Comparison of ENCODE assay signal across 9 cellular contexts in the genomic region with DNA sequence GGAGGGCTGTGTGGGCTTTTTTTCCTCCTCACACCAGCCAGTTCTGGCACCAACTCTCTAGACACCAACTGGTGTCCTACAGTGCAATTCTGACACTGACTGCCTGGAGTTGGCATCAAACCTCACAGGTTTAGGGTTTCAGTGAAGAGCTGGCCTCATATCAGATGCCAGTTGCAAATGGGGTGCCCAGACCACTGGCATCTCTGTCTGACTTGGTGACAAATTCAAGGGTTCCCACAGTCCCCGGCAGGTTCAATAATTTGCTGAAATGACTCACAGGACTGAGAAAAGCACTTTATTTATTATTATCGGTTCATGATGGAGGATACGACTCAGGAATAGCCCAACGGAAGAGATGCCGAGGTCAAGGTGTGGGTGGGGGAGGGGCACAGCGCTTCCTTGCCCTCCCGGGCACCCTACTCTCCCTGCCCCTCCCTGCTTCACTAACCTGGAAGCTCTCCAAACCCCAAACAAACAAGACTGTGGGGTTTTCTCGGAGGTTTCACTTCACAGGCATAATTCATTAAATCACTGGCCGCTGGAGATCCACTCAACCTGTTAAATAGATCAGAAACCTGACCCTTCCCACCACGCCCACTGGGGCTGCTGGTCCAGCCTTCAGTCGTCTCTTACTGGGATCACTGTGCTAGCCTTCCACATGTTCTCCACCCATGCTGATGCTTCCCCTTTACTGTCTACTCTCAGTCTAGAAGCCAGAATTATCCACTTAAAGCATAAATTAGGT. TPM values are rescaled to one million over a fixed set of nuclear protein-coding genes. Genes with fewer than 3 reads are reported as not detected.
DNase-seq lines count a peak whose midpoint lies in the region; ATAC-seq, FAIRE-seq and TF ChIP-seq lines count a peak whose summit lies in the region.
"Had no signal": no experiment of that assay in that cellular context is flagged by ENCODE, and none has a peak within 500 bp of the region (broad histone marks: within the 10 kb centered on the region; RNA-seq: fewer than 3 reads in every experiment).

No MANE protein-coding gene starts in this region.

- no peak overlapping the region for H3K9ac ChIP-seq in OCI-LY3 (ENCODE audit: low read length)
- no peak overlapping the region for H3K9ac ChIP-seq in endothelial cell of umbilical vein (replicated peaks; ENCODE audit: extremely low read depth, insufficient read depth, low read length)

- 12 to 23% (median 21%) methylated on average over 11 of the region's 11 CpGs for WGBS in stomach, 5 donors

- no peaks in the 10 kb centered on the region for H3K9me1 ChIP-seq in endothelial cell of umbilical vein (replicated peaks; ENCODE audit: control insufficient read depth, extremely low read depth, insufficient read depth, low read length)

- TF ChIP-seq EP300 in stomach (IDR thresholded peaks at IDR 0.05) = no peak

- H3K4me1 ChIP-seq in OCI-LY3 (ENCODE audit: low read length) = peaks cover 23% of the 10 kb centered on the region
- peaks cover 26% of the 10 kb centered on the region for H3K4me1 ChIP-seq in endothelial cell of umbilical vein (ENCODE audit: control insufficient read depth, extremely low read depth, insufficient read depth, low read length)
- H3K4me1 ChIP-seq in stomach = peaks cover 7 to 36% (median 25%) of the 10 kb centered on the region in 4 donors
- peaks cover 26% of the 10 kb centered on the region for H3K4me1 ChIP-seq in OCI-LY7 (ENCODE audit: insufficient read depth, low read length, poor library complexity, severe bottlenecking)

- H3K27me3 Mint-ChIP-seq in activated CD8-positive, alpha-beta memory T cell treated with anti-CD3 and anti-CD28 coated beads, Interleukin-2, amount 10 ng/mL, durations not matched to agents 7 days and 5 days = peaks cover 8% of the 10 kb centered on the region

- H3K27ac Mint-ChIP-seq in activated CD8-positive, alpha-beta memory T cell treated with anti-CD3 and anti-CD28 coated beads, Interleukin-2, amount 10 ng/mL, durations not matched to agents 7 days and 5 days = peak overlapping the region; percentile 58

- H3K4me3 Mint-ChIP-seq in activated CD8-positive, alpha-beta memory T cell treated with anti-CD3 and anti-CD28 coated beads, Interleukin-2, amount 10 ng/mL, durations not matched to agents 7 days and 5 days = no peak overlapping the region

- CTCF ChIA-PET in activated CD8-positive, alpha-beta memory T cell treated with anti-CD3 and anti-CD28 coated beads, Interleukin-2, amount 10 ng/mL, durations not matched to agents 7 days and 5 days (lab: Charles Lee) = interaction anchor here (0.8 to 2.4 kb wide), 3 partner anchors 121 to 856 kb away, joined by 3 to 7 read pairs (median 3); no protein-coding TSS in a partner anchor
- CTCF ChIA-PET in endothelial cell of umbilical vein (lab: Charles Lee) = interaction anchor here (0.9 to 2.5 kb wide), 3 partner anchors 121 to 850 kb away, joined by 3 to 10 read pairs (median 5); no protein-coding TSS in a partner anchor
- CTCF ChIA-PET in OCI-LY7 (lab: Charles Lee; ENCODE audit: unreplicated experiment) = no interaction called here

- H3K36me3 Mint-ChIP-seq in activated CD8-positive, alpha-beta memory T cell treated with anti-CD3 and anti-CD28 coated beads, Interleukin-2, amount 10 ng/mL, durations not matched to agents 7 days and 5 days = peaks cover 18% of the 10 kb centered on the region

- H3K4me3 ChIP-seq in OCI-LY3 (ENCODE audit: low read length) (0 out of 2 replicates have a peak overlapping the region, but pooled peaks have one; percentile 20), endothelial cell of umbilical vein (replicated peaks in 1 of 3; ENCODE audit: insufficient read depth in 1 of 3, low read depth in 1 of 3, low read length in 3 of 3) (no peak overlapping the region), stomach (no peak overlapping the region), OCI-LY7 (ENCODE audit: low read depth, low read length, poor library complexity, severe bottlenecking) (no peak overlapping the region)

- no peaks in the 10 kb centered on the region for H3K79me2 ChIP-seq in OCI-LY3 (ENCODE audit: low read length)
- peaks cover 22% of the 10 kb centered on the region for H3K79me2 ChIP-seq in endothelial cell of umbilical vein (ENCODE audit: control insufficient read depth, insufficient read depth, low read length)
- no peaks in the 10 kb centered on the region for H3K79me2 ChIP-seq in OCI-LY7 (ENCODE audit: insufficient read depth, low read depth, low read length)

- TF ChIP-seq POLR2A in endothelial cell of umbilical vein (IDR thresholded peaks at IDR 0.05; ENCODE audit: low read depth, low read length) (no peak), stomach (IDR thresholded peaks at IDR 0.05) (no peak)

- POLR2A ChIA-PET in endothelial cell of umbilical vein (lab: Charles Lee) = no interaction called here
- POLR2A ChIA-PET in OCI-LY7 (lab: Charles Lee) = no interaction called here

- H3K9me2 ChIP-seq in OCI-LY7 (ENCODE audit: insufficient read depth, low read length) = no peaks in the 10 kb centered on the region

- FAIRE-seq in endothelial cell of umbilical vein (lab: Jason Lieb, UNC) = no peak

- H3K36me3 ChIP-seq in OCI-LY3 (replicated peaks; ENCODE audit: low read depth, low read length) (no peaks in the 10 kb centered on the region), endothelial cell of umbilical vein (ENCODE audit: control insufficient read depth in 2 of 2, extremely low read depth in 1 of 2, insufficient read depth in 2 of 2, low read length in 2 of 2) (peaks cover 0 to 7% of the 10 kb centered on the region in 2 experiments), stomach (peaks cover 0 to 9% (median 6%) of the 10 kb centered on the region in 4 donors), OCI-LY7 (ENCODE audit: insufficient read depth, low read length) (no peaks in the 10 kb centered on the region)

- dilution Hi-C loops in endothelial cell of umbilical vein (cut with MboI; ENCODE audit: extremely low pct_ligation_motif_present, low sequenced_read_pairs) = no loop called here

- H2AFZ ChIP-seq in OCI-LY3 (ENCODE audit: low read depth, low read length) (no peak overlapping the region), endothelial cell of umbilical vein (ENCODE audit: low read depth, low read length) (peak overlapping the region; percentile 26), OCI-LY7 (ENCODE audit: low read length) (no peak overlapping the region)

- no peaks in the 10 kb centered on the region for H3K9me3 Mint-ChIP-seq in activated CD8-positive, alpha-beta memory T cell treated with anti-CD3 and anti-CD28 coated beads, Interleukin-2, amount 10 ng/mL, durations not matched to agents 7 days and 5 days (ENCODE audit: low read depth)

- H3K9me3 ChIP-seq in OCI-LY3 (ENCODE audit: insufficient read depth, low read length) = no peaks in the 10 kb centered on the region
- H3K9me3 ChIP-seq in endothelial cell of umbilical vein (replicated peaks; ENCODE audit: control insufficient read depth, insufficient read depth, low read length) = no peaks in the 10 kb centered on the region
- no peaks in the 10 kb centered on the region for H3K9me3 ChIP-seq in stomach
- H3K9me3 ChIP-seq in OCI-LY7 (ENCODE audit: low read length) = no peaks in the 10 kb centered on the region

- BruUV-seq in endothelial cell of umbilical vein (replicated peaks; lab: Mats Ljungman, UMichigan) = no TSS peak
- no TSS peak for BruUV-seq in OCI-LY7 (replicated peaks; lab: Mats Ljungman, UMichigan)

- H3K27ac ChIP-seq in OCI-LY3 (ENCODE audit: low read length) = no peak overlapping the region
- H3K27ac ChIP-seq in endothelial cell of umbilical vein (ENCODE audit: insufficient read depth, low read depth, low read length) = no peak overlapping the region
- peak overlapping the region in 3 of 5 donors; percentile 62 to 83 (median 81) for H3K27ac ChIP-seq in stomach
- H3K27ac ChIP-seq in OCI-LY7 (ENCODE audit: low read depth, low read length, poor library complexity, severe bottlenecking) = no peak overlapping the region

- intact Hi-C loops in endothelial cell of umbilical vein (cut with micrococcal nuclease) (loop anchor here (5.0 to 10.0 kb wide), 4 partner anchors 81 to 1059 kb away; a partner anchor contains a TSS), stomach (cut with DNase I; ENCODE audit: low total_unique reads) (loop anchor here (2.0 kb wide), 1 partner anchor 837 kb away; no protein-coding TSS in a partner anchor), OCI-LY7 (cut with micrococcal nuclease; ENCODE audit: unreplicated experiment) (loop anchor here (5.0 kb wide), 1 partner anchor 851 kb away; a partner anchor contains a TSS)

- peaks cover 49% of the 10 kb centered on the region for H3K4me1 Mint-ChIP-seq in activated CD8-positive, alpha-beta memory T cell treated with anti-CD3 and anti-CD28 coated beads, Interleukin-2, amount 10 ng/mL, durations not matched to agents 7 days and 5 days

- H3K27me3 ChIP-seq in OCI-LY3 (ENCODE audit: low read depth, low read length) (no peaks in the 10 kb centered on the region), endothelial cell of umbilical vein (ENCODE audit: control insufficient read depth in 2 of 2, insufficient read depth in 2 of 2, low read length in 2 of 2) (no peaks in the 10 kb centered on the region), stomach (peaks cover 0 to 21% (median 0%) of the 10 kb centered on the region in 3 donors)

- DNase-seq in activated CD8-positive, alpha-beta memory T cell treated with anti-CD3 and anti-CD28 coated beads, Interleukin-2, amount 10 ng/mL, durations not matched to agents 7 days and 5 days = peak; percentile 51
- DNase-seq in activated CD8-positive, alpha-beta memory T cell treated with anti-CD3 and anti-CD28 coated beads, Interleukin-2, amount 50 U/mL, for 48 hours = no peak
- no peak for DNase-seq in endothelial cell of umbilical vein (ENCODE audit: low read depth, low spot score)
- DNase-seq in stomach = no peak
- no peak for DNase-seq in activated CD4-positive, CD25-positive, alpha-beta regulatory T cell (lab: John Stamatoyannopoulos, UW)
- DNase-seq in NK-92 treated with Interleukin-12 subunit alpha and Interleukin-12 subunit beta, amount 100 ng/mL, for 24 hours (lab: John Stamatoyannopoulos, UW) = no peak
- DNase-seq in OCI-LY7 (ENCODE audit: low spot score) = no peak
- DNase-seq: SIG-M5 had no signal

- TF ChIP-seq CTCF in OCI-LY3 (IDR thresholded peaks at IDR 0.05; ENCODE audit: low read depth, low read length) (no peak), endothelial cell of umbilical vein (IDR thresholded peaks at IDR 0.05; ENCODE audit: extremely low read depth in 1 of 2, insufficient read depth in 1 of 2, low read depth in 1 of 2, low read length in 2 of 2) (no peak), stomach (IDR thresholded peaks at IDR 0.05) (no peak), OCI-LY7 (conservative IDR thresholded peaks at IDR 0.05; ENCODE audit: low read length) (no peak)

- H4K20me1 ChIP-seq in OCI-LY3 (ENCODE audit: insufficient read depth, low read length) = no peaks in the 10 kb centered on the region
- no peaks in the 10 kb centered on the region for H4K20me1 ChIP-seq in endothelial cell of umbilical vein (replicated peaks; ENCODE audit: control insufficient read depth, extremely low read depth, insufficient read depth, low read length)
- H4K20me1 ChIP-seq in OCI-LY7 (ENCODE audit: insufficient read depth, low read length) = no peaks in the 10 kb centered on the region

- H3K4me2 ChIP-seq in OCI-LY3 (ENCODE audit: low read length) = peak overlapping the region; percentile 53
- H3K4me2 ChIP-seq in endothelial cell of umbilical vein (ENCODE audit: insufficient read depth, low read length) = no peak overlapping the region
- no peak overlapping the region for H3K4me2 ChIP-seq in OCI-LY7 (ENCODE audit: low read length)

- no peak for ATAC-seq in activated CD8-positive, alpha-beta memory T cell treated with anti-CD3 and anti-CD28 coated beads, Interleukin-2, amount 10 ng/mL, durations not matched to agents 7 days and 5 days

RNA-seq across cellular contexts. Expression of a gene that starts 1.7 kb away (rescaled TPM):
- total RNA-seq in activated CD8-positive, alpha-beta memory T cell treated with anti-CD3 and anti-CD28 coated beads, Interleukin-2, amount 10 ng/mL, durations not matched to agents 7 days and 5 days = 10 to 100 TPM; 39.1 to 66.6 TPM
- total RNA-seq in endothelial cell of umbilical vein (50.0 and 53.9 TPM in 2 replicates), stomach (10 to 100 TPM; 17.8 to 83.7 (median 38.4) TPM), OCI-LY7 (2022) (24.6 and 27.5 TPM in 2 replicates)
- polyA plus RNA-seq in endothelial cell of umbilical vein (43.8 and 48.6 TPM in 2 replicates), stomach (10 to 100 TPM in 2 of 3 donors, 1 to 10 TPM in 1; 9.0 to 14.2 (median 11.1) TPM)
- 25.9 and 30.3 TPM in 2 replicates for polyA plus RNA-seq in endothelial cell of umbilical vein (2011; cell fraction: cytosol; rRNA removed)
- polyA plus RNA-seq in endothelial cell of umbilical vein (2011; cell fraction: nucleus; rRNA removed) = 216 and 219 TPM in 2 replicates
- 50.3 and 61.8 TPM in 2 replicates for polyA plus RNA-seq in endothelial cell of umbilical vein (2012)
- 73.6 and 74.8 TPM in 2 replicates for polyA minus RNA-seq in endothelial cell of umbilical vein
- not detected for polyA minus RNA-seq in endothelial cell of umbilical vein (2011; cell fraction: cytosol; rRNA and poly(A)+ RNA removed)
- 52.5 and 61.5 TPM in 2 replicates for polyA minus RNA-seq in endothelial cell of umbilical vein (2011; cell fraction: nucleus; rRNA and poly(A)+ RNA removed)
- 14.3 and 18.7 TPM in 2 replicates for total RNA-seq in OCI-LY7 (2014; rRNA removed; shearing (Covaris generic))

Comparison
In these comparisons a context has a peak if more than half of its experiments do, and no peak if none do; other contexts are left out.
1. H3K27ac ChIP-seq: peak in stomach (3 of 5); none in OCI-LY3 (single experiment), endothelial cell of umbilical vein (single experiment) and OCI-LY7 (single experiment).